Comparison of ENCODE assay signal across 12 cellular contexts in the genomic region with DNA sequence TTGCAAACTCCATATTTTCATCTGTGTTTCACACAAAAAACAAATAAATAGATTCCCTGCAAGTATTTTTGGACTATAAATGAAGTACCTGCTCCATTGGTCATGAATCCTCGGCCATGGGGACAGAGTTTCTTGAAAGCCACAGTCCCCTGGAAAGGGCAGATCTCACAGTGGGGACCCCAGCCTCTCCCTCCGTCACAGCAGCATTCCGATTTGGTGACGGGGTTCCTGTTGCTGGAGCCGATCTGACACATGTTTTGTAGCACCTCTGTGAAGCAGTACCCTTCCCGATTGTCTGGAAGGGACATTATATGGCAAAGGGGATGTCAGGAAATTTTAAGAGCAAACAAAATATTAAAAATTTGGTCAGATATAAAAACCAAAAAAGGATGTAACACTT.
"Had no signal": no experiment of that assay in that cellular context is flagged by ENCODE, and none has a peak within 500 bp of the region (broad histone marks: within the 10 kb centered on the region; RNA-seq: fewer than 3 reads in every experiment).

No MANE protein-coding gene starts in this region.

- H3K9me3 Mint-ChIP-seq: activated T-cell treated with anti-CD3 and anti-CD28 coated beads, Interleukin-2, amount 50 U/mL, for 24 hours; naive thymus-derived CD8-positive, alpha-beta T cell had no signal

- H3K27me3 ChIP-seq: cardiac muscle cell, upper lobe of left lung had no signal

- H3K9me3 ChIP-seq: upper lobe of left lung had no signal

- FAIRE-seq: colon had no signal

- H3K36me3 Mint-ChIP-seq: activated naive CD8-positive, alpha-beta T cell; naive thymus-derived CD8-positive, alpha-beta T cell had no signal

- H3K27ac Mint-ChIP-seq: activated naive CD8-positive, alpha-beta T cell; activated T-cell treated with anti-CD3 and anti-CD28 coated beads, Interleukin-2, amount 50 U/mL, for 24 hours; naive thymus-derived CD8-positive, alpha-beta T cell had no signal

- H3K27ac ChIP-seq: cardiac muscle cell had no signal

- H3K4me3 ChIP-seq: cardiac muscle cell, upper lobe of left lung had no signal

- H3K4me3 Mint-ChIP-seq: activated naive CD8-positive, alpha-beta T cell; activated T-cell treated with anti-CD3 and anti-CD28 coated beads, Interleukin-2, amount 50 U/mL, for 24 hours; naive thymus-derived CD8-positive, alpha-beta T cell had no signal

- H3K27me3 Mint-ChIP-seq: activated naive CD8-positive, alpha-beta T cell had no signal

- DNase-seq: activated effector memory CD4-positive, alpha-beta T cell treated with anti-CD3 and anti-CD28 coated beads, Interleukin-2, amount 50 U/mL, for 16 hours; activated T-cell treated with anti-CD3 and anti-CD28 coated beads, Interleukin-2, amount 50 U/mL, for 24 hours; effector CD4-positive, alpha-beta T cell; hippocampal formation; naive thymus-derived CD8-positive, alpha-beta T cell; occipital lobe; stimulated activated CD4-positive, alpha-beta T cell treated with anti-CD3 and anti-CD28 coated beads, Interleukin-2, amount 100 ng/mL, for 24 hours; stimulated activated naive CD4-positive, alpha-beta T cell; upper lobe of left lung had no signal

- H3K4me1 Mint-ChIP-seq: naive thymus-derived CD8-positive, alpha-beta T cell had no signal

- H3K4me1 ChIP-seq: upper lobe of left lung had no signal

- H3K36me3 ChIP-seq: cardiac muscle cell had no signal
